19 cellular contexts compared by ENCODE assay signal in the genomic region with DNA sequence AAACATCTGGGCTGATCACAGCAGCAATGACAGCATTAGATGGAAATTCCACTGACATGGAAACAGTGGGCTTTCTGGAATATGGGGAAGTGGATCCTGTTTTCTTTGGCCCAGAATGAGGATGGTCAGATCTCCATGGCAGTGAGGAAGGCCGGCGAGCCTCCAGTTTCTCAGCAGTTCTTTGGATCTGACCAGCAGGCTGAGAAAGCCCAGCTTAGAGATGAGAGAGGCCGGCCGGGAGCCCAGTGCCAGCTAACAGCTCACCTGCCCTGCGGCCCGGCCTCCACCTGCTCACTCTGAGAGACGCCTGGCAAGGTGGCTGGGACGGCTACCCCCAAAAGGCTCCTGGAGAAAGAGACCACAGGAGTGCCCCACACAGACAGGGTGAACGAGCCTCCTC. TPM values are rescaled to one million over a fixed set of nuclear protein-coding genes. Genes with fewer than 3 reads are reported as not detected.
A peak's percentile ranks its signal among the peaks of the same experiment; 100 is the strongest.
DNase-seq lines count a peak whose midpoint lies in the region; ATAC-seq and TF ChIP-seq lines count a peak whose summit lies in the region.
"Had no signal": no experiment of that assay in that cellular context is flagged by ENCODE, and none has a peak within 500 bp of the region (broad histone marks: within the 10 kb centered on the region; RNA-seq: fewer than 3 reads in every experiment).

No MANE protein-coding gene starts in this region.

- H3K9me3 ChIP-seq in lower lobe of right lung (no peaks in the 10 kb centered on the region), aorta (ENCODE audit: control insufficient read depth, low read length) (no peaks in the 10 kb centered on the region), Peyer's patch (no peaks in the 10 kb centered on the region), Karpas-422 (ENCODE audit: low read length) (no peaks in the 10 kb centered on the region)
- H3K9me3 ChIP-seq: HAP-1 had no signal

- no peaks in the 10 kb centered on the region for H3K4me1 ChIP-seq in lower lobe of right lung
- H3K4me1 ChIP-seq in aorta (ENCODE audit: control insufficient read depth in 1 of 2, insufficient read depth in 2 of 2, low read length in 2 of 2), result no peaks in the 10 kb centered on the region
- H3K4me1 ChIP-seq in Peyer's patch, result no peaks in the 10 kb centered on the region
- H3K4me1 ChIP-seq in Karpas-422 (ENCODE audit: low read length), result no peaks in the 10 kb centered on the region
- H3K4me1 ChIP-seq: HAP-1 had no signal

- H3K36me3 ChIP-seq in lower lobe of right lung (no peaks in the 10 kb centered on the region), aorta (ENCODE audit: control insufficient read depth in 1 of 2, insufficient read depth in 2 of 2, low read length in 1 of 2) (no peaks in the 10 kb centered on the region), Peyer's patch (no peaks in the 10 kb centered on the region), Karpas-422 (ENCODE audit: insufficient read depth, low read length) (no peaks in the 10 kb centered on the region)
- H3K36me3 ChIP-seq: HAP-1 had no signal

- DNase-seq in activated CD8-positive, alpha-beta memory T cell treated with anti-CD3 and anti-CD28 coated beads, Interleukin-2, amount 50 U/mL, for 4 hours, result peak; percentile 5
- no peak for DNase-seq in activated CD8-positive, alpha-beta memory T cell treated with anti-CD3 and anti-CD28 coated beads for 24 hours
- DNase-seq in fibroblast of peridontal ligament (ENCODE audit: extremely low read depth) (peak; percentile 57), lower lobe of right lung (peak; percentile 39), aorta (peak; percentile 45 to 69), Peyer's patch (no peak), Karpas-422 (no peak), NCI-H2029 treated with DMSO at 0.1 percent for 48 hours (lab: John Stamatoyannopoulos, UW) (no peak)
- DNase-seq: COR-L47; DMS153; NCI-H146; NCI-H2107; NCI-H345; NCI-H526 treated with DMSO at 0.1 percent for 48 hours; NK-92 treated with Interleukin-12 subunit alpha and Interleukin-12 subunit beta, amount 100 ng/mL, for 24 hours; OCI-M1 had no signal

- WGBS in aorta, 2 donors, result 79 to 82% methylated on average over 9 of the region's 9 CpGs

- no peaks in the 10 kb centered on the region for H3K79me2 ChIP-seq in Karpas-422 (ENCODE audit: low read length)

- H3K27me3 ChIP-seq in lower lobe of right lung (ENCODE audit: low read depth), result no peaks in the 10 kb centered on the region
- no peaks in the 10 kb centered on the region for H3K27me3 ChIP-seq in aorta (ENCODE audit: control insufficient read depth in 1 of 2, insufficient read depth in 2 of 2, low read length in 1 of 2)
- H3K27me3 ChIP-seq in Peyer's patch, result no peaks in the 10 kb centered on the region
- H3K27me3 ChIP-seq in Karpas-422 (ENCODE audit: low read length), result no peaks in the 10 kb centered on the region

- intact Hi-C loops in lower lobe of right lung (cut with DNase I), result no loop called here
- intact Hi-C loops in aorta (cut with DNase I), result no loop called here

- H3K4me3 ChIP-seq in lower lobe of right lung (no peak overlapping the region), aorta (ENCODE audit: low read length in 2 of 2) (no peak overlapping the region), Peyer's patch (no peak overlapping the region), Karpas-422 (ENCODE audit: low read length) (no peak overlapping the region)
- H3K4me3 ChIP-seq: HAP-1 had no signal

- H2AFZ ChIP-seq in Karpas-422 (ENCODE audit: low read length), result no peak overlapping the region

- H3K4me2 ChIP-seq in Karpas-422 (ENCODE audit: low read depth, low read length, poor library complexity, severe bottlenecking), result no peak overlapping the region

- H3K9me2 ChIP-seq in Karpas-422 (replicated peaks; ENCODE audit: insufficient read depth, low read length), result no peaks in the 10 kb centered on the region

- no peak overlapping the region for H3K27ac ChIP-seq in lower lobe of right lung
- H3K27ac ChIP-seq in aorta (ENCODE audit: low read depth in 1 of 2, low read length in 2 of 2), result no peak overlapping the region
- no peak overlapping the region for H3K27ac ChIP-seq in Peyer's patch
- H3K27ac ChIP-seq in Karpas-422 (ENCODE audit: low read length), result no peak overlapping the region
- H3K27ac ChIP-seq: 22Rv1, RWPE1 had no signal

- ATAC-seq in lower lobe of right lung (no peak), aorta (ENCODE audit: low FRiP score) (peak; percentile 41)

- peaks cover 14% of the 10 kb centered on the region; the same call in 1 of the 2 replicates for H4K20me1 ChIP-seq in Karpas-422 (ENCODE audit: insufficient read depth, low read depth, low read length)

- TF ChIP-seq CTCF in lower lobe of right lung (IDR thresholded peaks at IDR 0.05) (no peak), Peyer's patch (IDR thresholded peaks at IDR 0.05) (no peak)

- no peak overlapping the region for H3K9ac ChIP-seq in Karpas-422 (ENCODE audit: low read length)

- TF ChIP-seq POLR2A in Peyer's patch (IDR thresholded peaks at IDR 0.05), result no peak

RNA-seq across cellular contexts. Expression of a gene that starts 24.2 kb away (rescaled TPM):
- total RNA-seq in lower lobe of right lung (26.0 TPM), aorta (10 to 100 TPM in 1 of 2 donors, 1 to 10 TPM in 1; 4.5 to 11.2 TPM), Peyer's patch (1 to 10 TPM in 3 of 4 donors, under 1 TPM in 1; 0.53 to 8.3 (median 2.1) TPM)
- 1 to 10 TPM; 2.8 to 5.0 TPM for polyA plus RNA-seq in aorta
- total RNA-seq in Karpas-422 (2014; rRNA removed; shearing (Covaris generic); ENCODE audit: low replicate concordance), result not detected in 2 replicates

RNA-seq across cellular contexts. Expression of a gene that starts 47.9 kb away (rescaled TPM):
- total RNA-seq in lower lobe of right lung (14.8 TPM), aorta (10 to 100 TPM; 18.8 to 24.8 TPM), Peyer's patch (10 to 100 TPM; 16.0 to 30.5 (median 24.8) TPM)
- 10 to 100 TPM; 54.7 to 64.6 TPM for polyA plus RNA-seq in aorta
- 5.2 and 11.5 TPM in 2 replicates for total RNA-seq in Karpas-422 (2014; rRNA removed; shearing (Covaris generic); ENCODE audit: low replicate concordance)

Comparison
In these comparisons a context has a peak if more than half of its experiments do, and no peak if none do; other contexts are left out.
1. DNase-seq: peak in activated CD8-positive, alpha-beta memory T cell treated with anti-CD3 and anti-CD28 coated beads, Interleukin-2, amount 50 U/mL, for 4 hours (single experiment), fibroblast of peridontal ligament (single experiment), lower lobe of right lung (single experiment) and aorta (2 of 2); none in activated CD8-positive, alpha-beta memory T cell treated with anti-CD3 and anti-CD28 coated beads for 24 hours (single experiment), Peyer's patch (0 of 3), Karpas-422 (single experiment) and NCI-H2029 treated with DMSO at 0.1 percent for 48 hours (single experiment).